ENCODE assay signal across 1 cellular context in the genomic region with DNA sequence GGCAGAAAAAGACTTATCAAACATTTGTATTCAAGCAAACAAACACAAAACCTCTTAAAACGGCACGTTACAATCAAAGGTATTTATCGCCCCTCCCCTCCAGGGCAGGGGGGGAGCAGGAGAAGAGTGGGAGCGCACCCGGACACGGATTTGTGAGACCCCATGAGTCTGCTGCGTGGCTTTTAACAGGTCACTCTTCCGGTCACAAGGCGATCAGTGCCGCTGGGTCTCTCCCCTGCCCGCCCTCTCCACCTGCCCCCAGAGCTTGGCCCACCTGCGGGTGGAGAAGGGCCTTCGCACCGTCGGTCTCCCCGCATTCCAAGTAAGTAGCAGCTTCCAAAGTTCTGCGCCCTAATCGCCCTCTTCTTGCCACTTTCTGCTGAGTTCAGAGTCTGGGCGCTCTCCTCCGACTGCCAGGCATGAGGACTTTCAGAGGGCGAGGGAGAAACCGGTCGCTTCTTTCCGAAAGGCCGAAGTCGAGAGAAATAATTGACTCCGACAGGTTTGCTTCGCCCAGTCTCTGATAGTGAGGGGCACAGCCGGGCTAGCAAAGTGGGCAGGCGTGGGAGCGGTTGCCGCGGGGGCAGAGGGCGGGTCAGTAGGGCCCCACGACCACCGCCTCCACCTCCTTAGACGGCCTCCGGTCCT.
TF ChIP-seq lines count a peak whose summit lies in the region.

No MANE protein-coding gene starts in this region.

TF ChIP-seq in HEK293, 187 proteins besides CTCF, POLR2A, EP300 and RAD21 (continued from another document):
- TF ChIP-seq, protein P1, sequence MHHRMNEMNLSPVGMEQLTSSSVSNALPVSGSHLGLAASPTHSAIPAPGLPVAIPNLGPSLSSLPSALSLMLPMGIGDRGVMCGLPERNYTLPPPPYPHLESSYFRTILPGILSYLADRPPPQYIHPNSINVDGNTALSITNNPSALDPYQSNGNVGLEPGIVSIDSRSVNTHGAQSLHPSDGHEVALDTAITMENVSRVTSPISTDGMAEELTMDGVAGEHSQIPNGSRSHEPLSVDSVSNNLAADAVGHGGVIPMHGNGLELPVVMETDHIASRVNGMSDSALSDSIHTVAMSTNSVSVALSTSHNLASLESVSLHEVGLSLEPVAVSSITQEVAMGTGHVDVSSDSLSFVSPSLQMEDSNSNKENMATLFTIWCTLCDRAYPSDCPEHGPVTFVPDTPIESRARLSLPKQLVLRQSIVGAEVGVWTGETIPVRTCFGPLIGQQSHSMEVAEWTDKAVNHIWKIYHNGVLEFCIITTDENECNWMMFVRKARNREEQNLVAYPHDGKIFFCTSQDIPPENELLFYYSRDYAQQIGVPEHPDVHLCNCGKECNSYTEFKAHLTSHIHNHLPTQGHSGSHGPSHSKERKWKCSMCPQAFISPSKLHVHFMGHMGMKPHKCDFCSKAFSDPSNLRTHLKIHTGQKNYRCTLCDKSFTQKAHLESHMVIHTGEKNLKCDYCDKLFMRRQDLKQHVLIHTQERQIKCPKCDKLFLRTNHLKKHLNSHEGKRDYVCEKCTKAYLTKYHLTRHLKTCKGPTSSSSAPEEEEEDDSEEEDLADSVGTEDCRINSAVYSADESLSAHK (tag by site-specific recombination; IDR thresholded peaks at IDR 0.05) = no peak
- no peak for TF ChIP-seq ZNF223 (tag by site-specific recombination; IDR thresholded peaks at IDR 0.05)
- no peak for TF ChIP-seq ZNF670 (tag by site-specific recombination; IDR thresholded peaks at IDR 0.05; ENCODE audit: low read depth)
- peak; percentile 48 for TF ChIP-seq ZNF335 (tag by site-specific recombination; conservative IDR thresholded peaks at IDR 0.05)
- TF ChIP-seq SP2 (tag by site-specific recombination; IDR thresholded peaks at IDR 0.05) = peak; percentile 23; the same call in 1 of the 2 replicates
- no peak for TF ChIP-seq ZNF621 (tag by site-specific recombination; IDR thresholded peaks at IDR 0.05)
- no peak for TF ChIP-seq ZNF785 (tag by site-specific recombination; IDR thresholded peaks at IDR 0.05)
- no peak for TF ChIP-seq HOXA7 (CRISPR knock-in tag; IDR thresholded peaks at IDR 0.05; ENCODE audit: borderline replicate concordance)
- TF ChIP-seq GFI1B (tag by site-specific recombination; IDR thresholded peaks at IDR 0.05) = no peak
- TF ChIP-seq ZNF433 (tag by site-specific recombination; IDR thresholded peaks at IDR 0.05; ENCODE audit: low read depth) = no peak
- TF ChIP-seq ZNF350 (tag by site-specific recombination; IDR thresholded peaks at IDR 0.05) = no peak
- no peak for TF ChIP-seq KLF1 (tag by site-specific recombination; IDR thresholded peaks at IDR 0.05)
- TF ChIP-seq ZNF510 (tag by site-specific recombination; IDR thresholded peaks at IDR 0.05; ENCODE audit: insufficient replicate concordance) = no peak
- TF ChIP-seq, protein P2, sequence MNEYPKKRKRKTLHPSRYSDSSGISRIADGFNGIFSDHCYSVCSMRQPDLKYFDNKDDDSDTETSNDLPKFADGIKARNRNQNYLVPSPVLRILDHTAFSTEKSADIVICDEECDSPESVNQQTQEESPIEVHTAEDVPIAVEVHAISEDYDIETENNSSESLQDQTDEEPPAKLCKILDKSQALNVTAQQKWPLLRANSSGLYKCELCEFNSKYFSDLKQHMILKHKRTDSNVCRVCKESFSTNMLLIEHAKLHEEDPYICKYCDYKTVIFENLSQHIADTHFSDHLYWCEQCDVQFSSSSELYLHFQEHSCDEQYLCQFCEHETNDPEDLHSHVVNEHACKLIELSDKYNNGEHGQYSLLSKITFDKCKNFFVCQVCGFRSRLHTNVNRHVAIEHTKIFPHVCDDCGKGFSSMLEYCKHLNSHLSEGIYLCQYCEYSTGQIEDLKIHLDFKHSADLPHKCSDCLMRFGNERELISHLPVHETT (tag by site-specific recombination; IDR thresholded peaks at IDR 0.05) = no peak
- TF ChIP-seq, protein P3, sequence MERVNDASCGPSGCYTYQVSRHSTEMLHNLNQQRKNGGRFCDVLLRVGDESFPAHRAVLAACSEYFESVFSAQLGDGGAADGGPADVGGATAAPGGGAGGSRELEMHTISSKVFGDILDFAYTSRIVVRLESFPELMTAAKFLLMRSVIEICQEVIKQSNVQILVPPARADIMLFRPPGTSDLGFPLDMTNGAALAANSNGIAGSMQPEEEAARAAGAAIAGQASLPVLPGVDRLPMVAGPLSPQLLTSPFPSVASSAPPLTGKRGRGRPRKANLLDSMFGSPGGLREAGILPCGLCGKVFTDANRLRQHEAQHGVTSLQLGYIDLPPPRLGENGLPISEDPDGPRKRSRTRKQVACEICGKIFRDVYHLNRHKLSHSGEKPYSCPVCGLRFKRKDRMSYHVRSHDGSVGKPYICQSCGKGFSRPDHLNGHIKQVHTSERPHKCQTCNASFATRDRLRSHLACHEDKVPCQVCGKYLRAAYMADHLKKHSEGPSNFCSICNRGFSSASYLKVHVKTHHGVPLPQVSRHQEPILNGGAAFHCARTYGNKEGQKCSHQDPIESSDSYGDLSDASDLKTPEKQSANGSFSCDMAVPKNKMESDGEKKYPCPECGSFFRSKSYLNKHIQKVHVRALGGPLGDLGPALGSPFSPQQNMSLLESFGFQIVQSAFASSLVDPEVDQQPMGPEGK (tag by site-specific recombination; IDR thresholded peaks at IDR 0.05) = peak; percentile 15; the same call in 1 of the 2 replicates
- no peak for TF ChIP-seq ZSCAN23 (tag by site-specific recombination; IDR thresholded peaks at IDR 0.05)
- no peak for TF ChIP-seq ZNF423 (tag by site-specific recombination; IDR thresholded peaks at IDR 0.05)
- no peak for TF ChIP-seq ZNF184 (tag by site-specific recombination; IDR thresholded peaks at IDR 0.05)
- TF ChIP-seq, protein P4, sequence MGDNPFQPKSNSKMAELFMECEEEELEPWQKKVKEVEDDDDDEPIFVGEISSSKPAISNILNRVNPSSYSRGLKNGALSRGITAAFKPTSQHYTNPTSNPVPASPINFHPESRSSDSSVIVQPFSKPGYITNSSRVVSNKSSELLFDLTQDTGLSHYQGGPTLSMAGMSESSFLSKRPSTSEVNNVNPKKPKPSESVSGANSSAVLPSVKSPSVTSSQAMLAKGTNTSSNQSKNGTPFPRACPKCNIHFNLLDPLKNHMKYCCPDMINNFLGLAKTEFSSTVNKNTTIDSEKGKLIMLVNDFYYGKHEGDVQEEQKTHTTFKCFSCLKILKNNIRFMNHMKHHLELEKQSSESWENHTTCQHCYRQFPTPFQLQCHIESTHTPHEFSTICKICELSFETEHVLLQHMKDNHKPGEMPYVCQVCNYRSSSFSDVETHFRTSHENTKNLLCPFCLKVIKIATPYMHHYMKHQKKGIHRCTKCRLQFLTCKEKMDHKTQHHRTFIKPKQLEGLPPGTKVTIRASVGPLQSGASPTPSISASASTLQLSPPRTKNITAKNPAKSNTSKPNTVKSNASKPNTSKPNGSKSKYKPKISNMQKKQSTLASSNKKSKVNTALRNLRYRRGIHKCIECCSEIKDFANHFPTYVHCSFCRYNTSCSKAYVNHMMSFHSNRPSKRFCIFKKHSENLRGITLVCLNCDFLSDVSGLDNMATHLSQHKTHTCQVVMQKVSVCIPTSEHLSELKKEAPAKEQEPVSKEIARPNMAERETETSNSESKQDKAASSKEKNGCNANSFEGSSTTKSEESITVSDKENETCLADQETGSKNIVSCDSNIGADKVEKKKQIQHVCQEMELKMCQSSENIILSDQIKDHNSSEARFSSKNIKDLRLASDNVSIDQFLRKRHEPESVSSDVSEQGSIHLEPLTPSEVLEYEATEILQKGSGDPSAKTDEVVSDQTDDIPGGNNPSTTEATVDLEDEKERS (tag by site-specific recombination; IDR thresholded peaks at IDR 0.05) = no peak
- no peak for TF ChIP-seq WT1 (tag by site-specific recombination; IDR thresholded peaks at IDR 0.05)
- TF ChIP-seq ZFHX2 (tag by site-specific recombination; conservative IDR thresholded peaks at IDR 0.05) = peak; percentile 75
- no peak for TF ChIP-seq ZNF561 (tag by site-specific recombination; IDR thresholded peaks at IDR 0.05; ENCODE audit: borderline replicate concordance)
- TF ChIP-seq MEIS1 (CRISPR knock-in tag; IDR thresholded peaks at IDR 0.05; ENCODE audit: borderline replicate concordance) = no peak
- TF ChIP-seq, protein P5, sequence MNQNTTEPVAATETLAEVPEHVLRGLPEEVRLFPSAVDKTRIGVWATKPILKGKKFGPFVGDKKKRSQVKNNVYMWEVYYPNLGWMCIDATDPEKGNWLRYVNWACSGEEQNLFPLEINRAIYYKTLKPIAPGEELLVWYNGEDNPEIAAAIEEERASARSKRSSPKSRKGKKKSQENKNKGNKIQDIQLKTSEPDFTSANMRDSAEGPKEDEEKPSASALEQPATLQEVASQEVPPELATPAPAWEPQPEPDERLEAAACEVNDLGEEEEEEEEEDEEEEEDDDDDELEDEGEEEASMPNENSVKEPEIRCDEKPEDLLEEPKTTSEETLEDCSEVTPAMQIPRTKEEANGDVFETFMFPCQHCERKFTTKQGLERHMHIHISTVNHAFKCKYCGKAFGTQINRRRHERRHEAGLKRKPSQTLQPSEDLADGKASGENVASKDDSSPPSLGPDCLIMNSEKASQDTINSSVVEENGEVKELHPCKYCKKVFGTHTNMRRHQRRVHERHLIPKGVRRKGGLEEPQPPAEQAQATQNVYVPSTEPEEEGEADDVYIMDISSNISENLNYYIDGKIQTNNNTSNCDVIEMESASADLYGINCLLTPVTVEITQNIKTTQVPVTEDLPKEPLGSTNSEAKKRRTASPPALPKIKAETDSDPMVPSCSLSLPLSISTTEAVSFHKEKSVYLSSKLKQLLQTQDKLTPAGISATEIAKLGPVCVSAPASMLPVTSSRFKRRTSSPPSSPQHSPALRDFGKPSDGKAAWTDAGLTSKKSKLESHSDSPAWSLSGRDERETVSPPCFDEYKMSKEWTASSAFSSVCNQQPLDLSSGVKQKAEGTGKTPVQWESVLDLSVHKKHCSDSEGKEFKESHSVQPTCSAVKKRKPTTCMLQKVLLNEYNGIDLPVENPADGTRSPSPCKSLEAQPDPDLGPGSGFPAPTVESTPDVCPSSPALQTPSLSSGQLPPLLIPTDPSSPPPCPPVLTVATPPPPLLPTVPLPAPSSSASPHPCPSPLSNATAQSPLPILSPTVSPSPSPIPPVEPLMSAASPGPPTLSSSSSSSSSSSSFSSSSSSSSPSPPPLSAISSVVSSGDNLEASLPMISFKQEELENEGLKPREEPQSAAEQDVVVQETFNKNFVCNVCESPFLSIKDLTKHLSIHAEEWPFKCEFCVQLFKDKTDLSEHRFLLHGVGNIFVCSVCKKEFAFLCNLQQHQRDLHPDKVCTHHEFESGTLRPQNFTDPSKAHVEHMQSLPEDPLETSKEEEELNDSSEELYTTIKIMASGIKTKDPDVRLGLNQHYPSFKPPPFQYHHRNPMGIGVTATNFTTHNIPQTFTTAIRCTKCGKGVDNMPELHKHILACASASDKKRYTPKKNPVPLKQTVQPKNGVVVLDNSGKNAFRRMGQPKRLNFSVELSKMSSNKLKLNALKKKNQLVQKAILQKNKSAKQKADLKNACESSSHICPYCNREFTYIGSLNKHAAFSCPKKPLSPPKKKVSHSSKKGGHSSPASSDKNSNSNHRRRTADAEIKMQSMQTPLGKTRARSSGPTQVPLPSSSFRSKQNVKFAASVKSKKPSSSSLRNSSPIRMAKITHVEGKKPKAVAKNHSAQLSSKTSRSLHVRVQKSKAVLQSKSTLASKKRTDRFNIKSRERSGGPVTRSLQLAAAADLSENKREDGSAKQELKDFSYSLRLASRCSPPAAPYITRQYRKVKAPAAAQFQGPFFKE (tag by site-specific recombination; IDR thresholded peaks at IDR 0.05; ENCODE audit: borderline replicate concordance) = no peak
- TF ChIP-seq, protein P6, sequence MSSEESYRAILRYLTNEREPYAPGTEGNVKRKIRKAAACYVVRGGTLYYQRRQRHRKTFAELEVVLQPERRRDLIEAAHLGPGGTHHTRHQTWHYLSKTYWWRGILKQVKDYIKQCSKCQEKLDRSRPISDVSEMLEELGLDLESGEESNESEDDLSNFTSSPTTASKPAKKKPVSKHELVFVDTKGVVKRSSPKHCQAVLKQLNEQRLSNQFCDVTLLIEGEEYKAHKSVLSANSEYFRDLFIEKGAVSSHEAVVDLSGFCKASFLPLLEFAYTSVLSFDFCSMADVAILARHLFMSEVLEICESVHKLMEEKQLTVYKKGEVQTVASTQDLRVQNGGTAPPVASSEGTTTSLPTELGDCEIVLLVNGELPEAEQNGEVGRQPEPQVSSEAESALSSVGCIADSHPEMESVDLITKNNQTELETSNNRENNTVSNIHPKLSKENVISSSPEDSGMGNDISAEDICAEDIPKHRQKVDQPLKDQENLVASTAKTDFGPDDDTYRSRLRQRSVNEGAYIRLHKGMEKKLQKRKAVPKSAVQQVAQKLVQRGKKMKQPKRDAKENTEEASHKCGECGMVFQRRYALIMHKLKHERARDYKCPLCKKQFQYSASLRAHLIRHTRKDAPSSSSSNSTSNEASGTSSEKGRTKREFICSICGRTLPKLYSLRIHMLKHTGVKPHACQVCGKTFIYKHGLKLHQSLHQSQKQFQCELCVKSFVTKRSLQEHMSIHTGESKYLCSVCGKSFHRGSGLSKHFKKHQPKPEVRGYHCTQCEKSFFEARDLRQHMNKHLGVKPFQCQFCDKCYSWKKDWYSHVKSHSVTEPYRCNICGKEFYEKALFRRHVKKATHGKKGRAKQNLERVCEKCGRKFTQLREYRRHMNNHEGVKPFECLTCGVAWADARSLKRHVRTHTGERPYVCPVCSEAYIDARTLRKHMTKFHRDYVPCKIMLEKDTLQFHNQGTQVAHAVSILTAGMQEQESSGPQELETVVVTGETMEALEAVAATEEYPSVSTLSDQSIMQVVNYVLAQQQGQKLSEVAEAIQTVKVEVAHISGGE (tag by site-specific recombination; conservative IDR thresholded peaks at IDR 0.05; ENCODE audit: low read depth) = no peak; the same call in 1 of the 2 replicates
- no peak for TF ChIP-seq ZNF211 (tag by site-specific recombination; IDR thresholded peaks at IDR 0.05; ENCODE audit: low read depth)
- TF ChIP-seq ZNF521 (tag by site-specific recombination; IDR thresholded peaks at IDR 0.05) = no peak
- TF ChIP-seq, protein P7, sequence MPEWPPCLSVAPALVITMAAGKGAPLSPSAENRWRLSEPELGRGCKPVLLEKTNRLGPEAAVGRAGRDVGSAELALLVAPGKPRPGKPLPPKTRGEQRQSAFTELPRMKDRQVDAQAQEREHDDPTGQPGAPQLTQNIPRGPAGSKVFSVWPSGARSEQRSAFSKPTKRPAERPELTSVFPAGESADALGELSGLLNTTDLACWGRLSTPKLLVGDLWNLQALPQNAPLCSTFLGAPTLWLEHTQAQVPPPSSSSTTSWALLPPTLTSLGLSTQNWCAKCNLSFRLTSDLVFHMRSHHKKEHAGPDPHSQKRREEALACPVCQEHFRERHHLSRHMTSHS (tag by site-specific recombination; IDR thresholded peaks at IDR 0.05) = no peak
- no peak for TF ChIP-seq ZNF274 (IDR thresholded peaks at IDR 0.05; ENCODE audit: low read length)
- TF ChIP-seq ZNF274 (tag by site-specific recombination; IDR thresholded peaks at IDR 0.05; ENCODE audit: borderline replicate concordance) = no peak
